Comparison of ENCODE assay signal across 18 cellular contexts in genomic region chr20:24165336-24166126, GRCh38.
"Had no signal": no experiment of that assay in that cellular context is flagged by ENCODE, and none has a peak within 500 bp of the region (broad histone marks: within the 10 kb centered on the region; RNA-seq: fewer than 3 reads in every experiment).

No MANE protein-coding gene starts in this region.

- ATAC-seq: body of pancreas; foreskin keratinocyte; left lobe of liver; natural killer cell treated with Interleukin-12 subunit alpha and Interleukin-12 subunit beta and Interleukin-15 and Interleukin-18, amount 100 ng/mL, for 72 hours had no signal

- H3K4me3 ChIP-seq: body of pancreas, cardiac muscle cell, lung, tibial artery had no signal

- H3K36me3 ChIP-seq: cardiac muscle cell, tibial artery, WERI-Rb-1 had no signal

- DNase-seq: activated CD4-positive, alpha-beta T cell treated with anti-CD3 and anti-CD28 coated beads, Interleukin-2, amount 50 U/mL, for 1 hour; activated CD4-positive, CD25-positive, alpha-beta regulatory T cell treated with anti-CD3 and anti-CD28 coated beads, Interleukin-2, amount 50 U/mL, for 72 hours; activated gamma-delta T cell treated with Interleukin-2 at 50 U/mL for 16 hours; activated T-cell treated with anti-CD3 and anti-CD28 coated beads, Interleukin-2, amount 50 U/mL, for 1 hour; anterior cingulate cortex; body of pancreas; cortex of kidney; foreskin keratinocyte; kidney; midbrain; nucleus accumbens; substantia nigra; tibial artery; WERI-Rb-1 had no signal

- H3K9me3 ChIP-seq: body of pancreas, tibial artery had no signal

- H3K27me3 ChIP-seq: body of pancreas, cardiac muscle cell, foreskin keratinocyte, tibial artery had no signal

- H3K4me1 ChIP-seq: body of pancreas, foreskin keratinocyte had no signal

- H3K27ac ChIP-seq: body of pancreas, cardiac muscle cell, foreskin keratinocyte, tibial artery, WERI-Rb-1 had no signal
